Comparison of ENCODE assay signal across 8 cellular contexts in genomic region chr10:22713853-22714523, GRCh38. TPM values are rescaled to one million over a fixed set of nuclear protein-coding genes. Genes with fewer than 3 reads are reported as not detected.
DNase-seq lines count a peak whose midpoint lies in the region; ATAC-seq and TF ChIP-seq lines count a peak whose summit lies in the region.

No MANE protein-coding gene starts in this region.

- H3K4me3 ChIP-seq in AG04449 (ENCODE audit: low read depth, low read length) (peak overlapping the region; percentile 93), lung (peak overlapping the region; percentile 79)

- POLR2A ChIA-PET in AG04449 (lab: Yijun Ruan, JAX), result no interaction called here

- H3K27ac ChIP-seq in cingulate gyrus (ENCODE audit: low read depth, low read length), result peak overlapping the region; percentile 91
- H3K27ac ChIP-seq in lung (ENCODE audit: low read depth in 1 of 2, low read length in 1 of 2), result peak overlapping the region; percentile 28 to 94

- H3K27me3 ChIP-seq in lung (ENCODE audit: control insufficient read depth, insufficient read depth), result no peaks in the 10 kb centered on the region

- H3K4me1 ChIP-seq in lung (ENCODE audit: control insufficient read depth in 2 of 2, insufficient read depth in 2 of 2, low read length in 2 of 2), result peaks cover 6% of the 10 kb centered on the region in 2 donors

- ATAC-seq in GM19397 (IDR thresholded peaks at IDR 0.05; ENCODE audit: unreplicated experiment) (peak; percentile 31), HG03520 (IDR thresholded peaks at IDR 0.05; ENCODE audit: unreplicated experiment) (peak; percentile 13), lung (ENCODE audit: insufficient read depth, low FRiP score) (peak; percentile 13)
- ATAC-seq in stimulated activated naive CD8-positive, alpha-beta T cell treated with anti-CD3 and anti-CD28 coated beads, Interleukin-15, Interleukin-2, amounts not matched to agents 100 U/mL and 50 U/mL, for 24 hours, result peak; percentile 7

- no peaks in the 10 kb centered on the region for H3K9me3 ChIP-seq in lung (ENCODE audit: control insufficient read depth in 2 of 2, insufficient read depth in 1 of 2, low read length in 1 of 2)

- DNase-seq in AG04449 (ENCODE audit: low read depth, low spot score), result no peak
- peak; percentile 6 for DNase-seq in T-helper 22 cell (ENCODE audit: low read depth)
- DNase-seq in lung (ENCODE audit: low spot score), result peak; percentile 44
- DNase-seq in stimulated activated naive CD8-positive, alpha-beta T cell treated with anti-CD3 and anti-CD28 coated beads, Interleukin-15, Interleukin-2, amounts not matched to agents 100 U/mL and 50 U/mL, for 24 hours, result peak; percentile 46
- no peak for DNase-seq in SW 1271 (lab: John Stamatoyannopoulos, UW)

- no peaks in the 10 kb centered on the region for H3K36me3 ChIP-seq in lung (ENCODE audit: control insufficient read depth in 2 of 2, insufficient read depth in 2 of 2, low read length in 2 of 2)

- 0 to 1% methylated on average over 61 to 75 of the region's 75 CpGs for WGBS in lung, 2 donors

- CTCF ChIA-PET in AG04449 (lab: Yijun Ruan, JAX), result interaction anchor here (1.7 to 2.0 kb wide), 2 partner anchors 118 to 275 kb away, joined by 5 to 6 read pairs; no protein-coding TSS in a partner anchor

- no peak for TF ChIP-seq CTCF in AG04449 (IDR thresholded peaks at IDR 0.05; ENCODE audit: insufficient read depth, low read length, missing control alignments)
- no peak for TF ChIP-seq CTCF in lung (IDR thresholded peaks at IDR 0.05; ENCODE audit: control extremely low read depth, extremely low read depth)

RNA-seq across cellular contexts. Expression of gene PIP4K2A, which starts 0.4 kb away (rescaled TPM):
- total RNA-seq in lung, result 10 to 100 TPM; 37.0 to 42.2 TPM
- 10 to 100 TPM in 1 of 2 donors, 1 to 10 TPM in 1; 7.3 to 18.2 TPM for polyA plus RNA-seq in lung

Comparison
In these comparisons a context has a peak if more than half of its experiments do, and no peak if none do; other contexts are left out.
1. DNase-seq: peak in T-helper 22 cell (single experiment), lung (single experiment) and stimulated activated naive CD8-positive, alpha-beta T cell treated with anti-CD3 and anti-CD28 coated beads, Interleukin-15, Interleukin-2, amounts not matched to agents 100 U/mL and 50 U/mL, for 24 hours (single experiment); none in AG04449 (single experiment) and SW 1271 (0 of 2).
2. Peak in every context shown above with its lines, with median percentiles within 50 percentile points of each other: ATAC-seq.